17 cellular contexts compared by ENCODE assay signal in the genomic region with DNA sequence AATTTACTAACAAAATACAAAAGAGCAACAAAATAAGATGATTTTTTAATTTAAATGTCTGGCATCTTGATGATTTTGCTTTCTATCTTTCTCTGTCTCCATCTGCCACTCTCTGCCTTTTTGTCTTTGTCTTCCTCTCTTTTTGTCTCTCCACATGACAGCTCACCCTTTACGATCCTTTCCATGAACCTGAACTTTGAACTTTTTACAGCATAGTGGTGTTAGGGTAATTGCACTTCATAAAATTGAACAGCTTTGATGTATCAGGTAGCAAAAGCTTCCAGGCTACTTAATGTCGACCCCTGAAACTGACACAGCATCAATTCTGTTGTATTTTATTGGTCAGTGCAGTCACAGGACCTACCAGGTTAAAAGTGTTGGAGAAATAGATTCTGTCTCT.
DNase-seq lines count a peak whose midpoint lies in the region; ATAC-seq, FAIRE-seq and TF ChIP-seq lines count a peak whose summit lies in the region.
"Had no signal": no experiment of that assay in that cellular context is flagged by ENCODE, and none has a peak within 500 bp of the region (broad histone marks: within the 10 kb centered on the region; RNA-seq: fewer than 3 reads in every experiment).

No MANE protein-coding gene starts in this region.

- H3K4me1 ChIP-seq in mucosa of descending colon (ENCODE audit: low read depth) = no peaks in the 10 kb centered on the region
- H3K4me1 ChIP-seq: BLaER1 had no signal

- FAIRE-seq in colon (lab: Jason Lieb, UNC) = peak; percentile 31
- FAIRE-seq: GM12878 had no signal

- H3K4me3 ChIP-seq in mucosa of descending colon = no peak overlapping the region
- H3K4me3 ChIP-seq: BLaER1, GM12878, GM23338 had no signal

- H3K36me3 ChIP-seq in mucosa of descending colon (ENCODE audit: low read depth) = no peaks in the 10 kb centered on the region
- H3K36me3 ChIP-seq: BLaER1 had no signal

- DNase-seq in HEK293T (ENCODE audit: extremely low spot score) (no peak), NCI-H69 (lab: John Stamatoyannopoulos, UW) (peak; percentile 31), mucosa of descending colon (peak in 1 of 3 donors; percentile 7), activated gamma-delta T cell treated with Interleukin-2 at 50 U/mL for 16 hours (no peak), NCI-H1436 treated with DMSO at 0.1 percent for 48 hours (lab: John Stamatoyannopoulos, UW) (no peak)
- DNase-seq: 8988T; CD4-positive, alpha-beta memory T cell; DMS153; DND-41; EL; H7 had no signal

- intact Hi-C loops in mucosa of descending colon (cut with DNase I, micrococcal nuclease) = no loop called here

- no peak for TF ChIP-seq POLR2A in GM18505 (IDR thresholded peaks at IDR 0.05; ENCODE audit: borderline replicate concordance, extremely low read depth, insufficient read depth, insufficient read length)

- TF ChIP-seq CTCF in mucosa of descending colon (IDR thresholded peaks at IDR 0.05) = no peak

- POLR2A ChIA-PET in HEK293T (lab: Yijun Ruan, JAX) = no interaction called here

- peak; percentile 87 for ATAC-seq in mucosa of descending colon
- no peak for ATAC-seq in GM18505 (IDR thresholded peaks at IDR 0.05; ENCODE audit: unreplicated experiment)
- ATAC-seq: GM12878, GM23338, HCT116 had no signal

- CTCF ChIA-PET in HEK293T (lab: Yijun Ruan, JAX) = no interaction called here

- no peaks in the 10 kb centered on the region for H3K9me3 ChIP-seq in mucosa of descending colon
- H3K9me3 ChIP-seq: BLaER1 had no signal

TF ChIP-seq in HEK293T, 16 proteins besides CTCF, POLR2A, EP300 and RAD21:
- TF ChIP-seq LEF1 (IDR thresholded peaks at IDR 0.05; ENCODE audit: borderline replicate concordance) = no peak
- TF ChIP-seq, protein P1, sequence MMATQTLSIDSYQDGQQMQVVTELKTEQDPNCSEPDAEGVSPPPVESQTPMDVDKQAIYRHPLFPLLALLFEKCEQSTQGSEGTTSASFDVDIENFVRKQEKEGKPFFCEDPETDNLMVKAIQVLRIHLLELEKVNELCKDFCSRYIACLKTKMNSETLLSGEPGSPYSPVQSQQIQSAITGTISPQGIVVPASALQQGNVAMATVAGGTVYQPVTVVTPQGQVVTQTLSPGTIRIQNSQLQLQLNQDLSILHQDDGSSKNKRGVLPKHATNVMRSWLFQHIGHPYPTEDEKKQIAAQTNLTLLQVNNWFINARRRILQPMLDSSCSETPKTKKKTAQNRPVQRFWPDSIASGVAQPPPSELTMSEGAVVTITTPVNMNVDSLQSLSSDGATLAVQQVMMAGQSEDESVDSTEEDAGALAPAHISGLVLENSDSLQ (IDR thresholded peaks at IDR 0.05) = 0 out of 2 replicates have a peak, but pooled peaks have one; percentile 10
